In the genomic region with DNA sequence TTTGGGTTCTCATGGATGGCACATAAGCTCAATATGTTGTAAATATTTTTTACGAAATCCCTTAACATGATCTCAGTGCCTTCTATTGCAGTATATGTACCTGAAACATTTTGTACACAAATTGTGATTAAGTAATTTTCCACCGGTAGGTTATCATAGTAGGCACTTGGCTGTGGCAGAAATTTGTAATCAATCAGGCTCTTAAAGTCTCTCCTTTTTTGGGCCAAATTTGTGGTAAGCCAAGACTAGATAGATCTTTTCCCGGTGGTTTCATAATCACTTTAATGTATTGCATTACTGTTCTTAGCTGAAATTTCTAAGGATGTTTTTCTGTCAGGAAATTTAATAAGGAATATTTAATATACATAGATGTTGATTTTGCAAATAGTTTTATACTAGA, we compare ENCODE assay signal across 20 cellular contexts. TPM values are rescaled to one million over a fixed set of nuclear protein-coding genes. Genes with fewer than 3 reads are reported as not detected.
A peak's percentile ranks its signal among the peaks of the same experiment; 100 is the strongest.
DNase-seq lines count a peak whose midpoint lies in the region; ATAC-seq, FAIRE-seq and TF ChIP-seq lines count a peak whose summit lies in the region.
"Had no signal": no experiment of that assay in that cellular context is flagged by ENCODE, and none has a peak within 500 bp of the region (broad histone marks: within the 10 kb centered on the region; RNA-seq: fewer than 3 reads in every experiment).

No MANE protein-coding gene starts in this region.

- no peak overlapping the region for H3K27ac Mint-ChIP-seq in HFFc6
- H3K27ac Mint-ChIP-seq: activated naive CD8-positive, alpha-beta T cell treated with anti-CD3 and anti-CD28 coated beads for 36 hours had no signal

- H3K27me3 ChIP-seq in osteoblast (ENCODE audit: insufficient read depth, low read length): no peaks in the 10 kb centered on the region
- H3K27me3 ChIP-seq: heart left ventricle, suprapubic skin had no signal

- TF ChIP-seq POLR2A in GM12891 (IDR thresholded peaks at IDR 0.05; ENCODE audit: low read depth, low read length): no peak

- H3K4me3 ChIP-seq in osteoblast (ENCODE audit: insufficient read depth, low read length): no peak overlapping the region
- H3K4me3 ChIP-seq: heart left ventricle, lung, suprapubic skin had no signal

- H3K79me2 ChIP-seq in osteoblast (ENCODE audit: insufficient read depth, low read length): peaks cover 81% of the 10 kb centered on the region

- peaks cover 1% of the 10 kb centered on the region; the same call in 1 of the 2 replicates for H3K27me3 Mint-ChIP-seq in HFFc6 (ENCODE audit: insufficient read depth)
- H3K27me3 Mint-ChIP-seq: activated naive CD8-positive, alpha-beta T cell treated with anti-CD3 and anti-CD28 coated beads for 36 hours had no signal

- 0 out of 2 replicates have a peak overlapping the region, but pooled peaks have one; percentile 42 for H3K4me3 Mint-ChIP-seq in HFFc6
- H3K4me3 Mint-ChIP-seq: activated naive CD8-positive, alpha-beta T cell treated with anti-CD3 and anti-CD28 coated beads for 36 hours had no signal

- no peaks in the 10 kb centered on the region; the same call in 1 of the 2 replicates for H3K36me3 Mint-ChIP-seq in HFFc6 (ENCODE audit: low read depth)

- H3K4me2 ChIP-seq in osteoblast (ENCODE audit: insufficient read depth, low read length): no peak overlapping the region

- no peak for ATAC-seq in HG03469 (IDR thresholded peaks at IDR 0.05; ENCODE audit: unreplicated experiment)
- ATAC-seq: heart left ventricle had no signal

- peaks cover 27% of the 10 kb centered on the region for H4K20me1 ChIP-seq in osteoblast (ENCODE audit: insufficient read depth, low read length)

- H3K4me1 Mint-ChIP-seq in HFFc6 (ENCODE audit: low read depth): peaks cover 31% of the 10 kb centered on the region

- H3K9me3 ChIP-seq in osteoblast (ENCODE audit: low read depth, low read length): no peaks in the 10 kb centered on the region
- H3K9me3 ChIP-seq: heart left ventricle, suprapubic skin had no signal

- no peak for FAIRE-seq in GM12891 (lab: Jason Lieb, UNC)
- FAIRE-seq: G401.6 had no signal

- no peak for DNase-seq in HFFc6
- DNase-seq in NOMO-1 treated with dmso at 0.1 percent for 144 hours (lab: John Stamatoyannopoulos, UW; ENCODE audit: unreplicated experiment): peak; percentile 46
- peak; percentile 14 for DNase-seq in dedifferentiated amniotic fluid mesenchymal stem cell (ENCODE audit: extremely low spot score)
- peak; percentile 43 for DNase-seq in osteoblast (ENCODE audit: insufficient read length, low spot score, missing footprints)
- no peak for DNase-seq in NCI-H2029 (lab: John Stamatoyannopoulos, UW)
- DNase-seq in GM12891 (ENCODE audit: insufficient read length, low spot score): no peak
- DNase-seq: activated CD4-positive, alpha-beta T cell treated with anti-CD3 and anti-CD28 coated beads, Interleukin-2, amount 50 U/mL, for 48 hours; activated naive CD8-positive, alpha-beta T cell treated with anti-CD3 and anti-CD28 coated beads for 36 hours; activated T-cell treated with anti-CD3 and anti-CD28 coated beads, Interleukin-2, amount 50 U/mL, for 48 hours; heart left ventricle; NCI-H1436; NCI-H774; stimulated activated CD4-positive, alpha-beta T cell treated with anti-CD3 and anti-CD28 coated beads, Interleukin-4, amount 100 ng/mL, for 24 hours; SW 1271 had no signal

- peaks cover 9% of the 10 kb centered on the region for H3K4me1 ChIP-seq in osteoblast (ENCODE audit: insufficient read depth, low read length)
- H3K4me1 ChIP-seq: parathyroid adenoma had no signal

- H3K9me3 Mint-ChIP-seq in HFFc6: no peaks in the 10 kb centered on the region
- H3K9me3 Mint-ChIP-seq: activated naive CD8-positive, alpha-beta T cell treated with anti-CD3 and anti-CD28 coated beads for 36 hours had no signal

- H3K27ac ChIP-seq in osteoblast (ENCODE audit: low read depth, low read length): no peak overlapping the region
- H3K27ac ChIP-seq: parathyroid adenoma, RWPE1, suprapubic skin had no signal

- H3K36me3 ChIP-seq in osteoblast (ENCODE audit: insufficient read depth, low read length): no peaks in the 10 kb centered on the region
- H3K36me3 ChIP-seq: heart left ventricle, suprapubic skin had no signal

- H2AFZ ChIP-seq in osteoblast (ENCODE audit: low read length): no peak overlapping the region
- H2AFZ ChIP-seq: parathyroid adenoma had no signal

- TF ChIP-seq CTCF in HFFc6 (IDR thresholded peaks at IDR 0.05) (no peak), osteoblast (IDR thresholded peaks at IDR 0.05; ENCODE audit: extremely low read depth, low read depth, low read length) (no peak)

TF ChIP-seq in GM12891, 5 proteins besides CTCF, POLR2A, EP300 and RAD21:
- no peak for TF ChIP-seq POU2F2 (IDR thresholded peaks at IDR 0.05; ENCODE audit: low read depth, low read length)
- no peak for TF ChIP-seq TAF1 (IDR thresholded peaks at IDR 0.05; ENCODE audit: low read depth, low read length)
- no peak for TF ChIP-seq SPI1 (IDR thresholded peaks at IDR 0.05; ENCODE audit: low read depth, low read length)
- TF ChIP-seq POLR2AphosphoS5 (IDR thresholded peaks at IDR 0.05; ENCODE audit: low read depth, low read length): no peak

RNA-seq across cellular contexts. Expression of a gene that starts 3.1 kb away (rescaled TPM):
- 100 to 1,000 TPM in 5 of 6 experiments, 10 to 100 TPM in 1; 99.7 to 126 (median 112) TPM for total RNA-seq in HFFc6 (2021; fragmentation: NEBNext Ultra II Directional; extraction: Animal tissue kit (Norgen Biotek cat#: 25700))
- total RNA-seq in osteoblast: 91.6 and 104 TPM in 2 replicates
- polyA plus RNA-seq in GM12891 (2012; ENCODE audit: low read depth, missing spikeins): 39.8 TPM

RNA-seq across cellular contexts. Expression of a gene that starts 6.3 kb away (rescaled TPM):
- total RNA-seq in HFFc6 (2021; fragmentation: NEBNext Ultra II Directional; extraction: Animal tissue kit (Norgen Biotek cat#: 25700)): 10 to 100 TPM; 29.6 to 43.3 (median 37.2) TPM
- 17.7 and 25.0 TPM in 2 replicates for total RNA-seq in osteoblast
- polyA plus RNA-seq in GM12891 (2012; ENCODE audit: low read depth, missing spikeins): 12.7 TPM

RNA-seq across cellular contexts. Expression of a gene that starts 34.7 kb away (rescaled TPM):
- total RNA-seq in HFFc6 (2021; fragmentation: NEBNext Ultra II Directional; extraction: Animal tissue kit (Norgen Biotek cat#: 25700)): 10 to 100 TPM; 17.8 to 22.2 (median 20.1) TPM
- 25.0 and 29.2 TPM in 2 replicates for total RNA-seq in osteoblast
- polyA plus RNA-seq in GM12891 (2012; ENCODE audit: low read depth, missing spikeins): 5.7 TPM

Comparison
In these comparisons a context has a peak if more than half of its experiments do, and no peak if none do; other contexts are left out.
1. DNase-seq: peak in NOMO-1 treated with dmso at 0.1 percent for 144 hours (single experiment), dedifferentiated amniotic fluid mesenchymal stem cell (single experiment) and osteoblast (single experiment); none in HFFc6 (single experiment), NCI-H2029 (single experiment) and GM12891 (single experiment).